Comparison of ENCODE assay signal across 1 cellular context in the genomic region with DNA sequence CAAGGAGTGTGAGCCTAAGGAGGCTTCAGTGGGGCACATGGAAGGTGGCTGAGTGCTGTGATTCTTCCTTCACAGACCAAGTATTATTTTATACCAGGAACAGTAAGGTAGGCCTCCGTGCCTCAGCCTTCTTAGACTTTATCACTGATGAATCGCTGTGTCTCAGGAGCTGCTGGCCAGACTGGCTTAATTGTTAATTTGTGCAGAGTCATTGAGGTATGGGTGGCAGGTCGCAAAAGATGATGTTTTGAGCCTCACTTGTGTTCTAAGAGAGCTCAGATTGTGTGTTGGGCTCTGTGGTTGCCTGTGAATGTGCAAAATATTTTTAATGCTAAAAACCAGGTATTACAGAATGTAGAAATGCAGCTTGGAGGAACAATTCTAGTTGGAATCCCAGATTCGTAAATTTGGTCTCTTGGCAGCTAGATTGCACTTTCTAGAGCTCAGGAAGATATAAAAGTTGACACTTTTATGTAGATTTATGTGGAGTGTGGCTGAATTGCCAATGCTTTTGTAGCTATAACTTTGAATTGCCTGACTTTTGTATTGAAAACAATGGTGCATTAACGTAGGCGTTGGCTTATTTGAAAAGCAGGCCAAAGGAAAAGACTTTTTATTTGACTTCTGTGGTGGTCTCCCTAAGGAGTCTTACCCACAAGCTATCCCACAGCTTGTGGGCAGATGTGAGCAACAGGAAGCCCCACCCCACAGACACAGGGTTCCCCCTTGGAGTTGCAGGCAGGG.
TF ChIP-seq lines count a peak whose summit lies in the region.

No MANE protein-coding gene starts in this region.

TF ChIP-seq in endothelial cell of umbilical vein, 7 proteins besides CTCF, POLR2A, EP300 and RAD21:
- TF ChIP-seq FOS (IDR thresholded peaks at IDR 0.05; ENCODE audit: borderline replicate concordance, insufficient read depth, low read length): no peak
- no peak for TF ChIP-seq POLR2AphosphoS5 (IDR thresholded peaks at IDR 0.05; ENCODE audit: insufficient read depth, low read depth, low read length)
- no peak for TF ChIP-seq GATA2 (IDR thresholded peaks at IDR 0.05; ENCODE audit: insufficient read depth, insufficient read length, low read depth, low read length)
- no peak for TF ChIP-seq EZH2 (IDR thresholded peaks at IDR 0.05; ENCODE audit: borderline replicate concordance, low read depth, low read length, severe bottlenecking)
- TF ChIP-seq, protein P1, sequence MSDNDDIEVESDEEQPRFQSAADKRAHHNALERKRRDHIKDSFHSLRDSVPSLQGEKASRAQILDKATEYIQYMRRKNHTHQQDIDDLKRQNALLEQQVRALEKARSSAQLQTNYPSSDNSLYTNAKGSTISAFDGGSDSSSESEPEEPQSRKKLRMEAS (IDR thresholded peaks at IDR 0.05; ENCODE audit: insufficient read depth, insufficient read length): no peak
- TF ChIP-seq MYC (IDR thresholded peaks at IDR 0.05; ENCODE audit: low read depth, low read length): no peak
- no peak for TF ChIP-seq JUN (IDR thresholded peaks at IDR 0.05; ENCODE audit: borderline replicate concordance, insufficient read depth, insufficient read length, low read depth)
